Comparison of ENCODE assay signal across 1 cellular context in genomic region chr14:77961853-77962580, GRCh38.
TF ChIP-seq lines count a peak whose summit lies in the region.

No MANE protein-coding gene starts in this region.

TF ChIP-seq in GM12878, 131 proteins besides CTCF, POLR2A, EP300 and RAD21 (continued from another document):
- no peak for TF ChIP-seq BCL11A (IDR thresholded peaks at IDR 0.05; ENCODE audit: low read depth, low read length)
- TF ChIP-seq GABPA (IDR thresholded peaks at IDR 0.05; ENCODE audit: low read depth) = no peak
